1 cellular context compared by ENCODE assay signal in the genomic region with DNA sequence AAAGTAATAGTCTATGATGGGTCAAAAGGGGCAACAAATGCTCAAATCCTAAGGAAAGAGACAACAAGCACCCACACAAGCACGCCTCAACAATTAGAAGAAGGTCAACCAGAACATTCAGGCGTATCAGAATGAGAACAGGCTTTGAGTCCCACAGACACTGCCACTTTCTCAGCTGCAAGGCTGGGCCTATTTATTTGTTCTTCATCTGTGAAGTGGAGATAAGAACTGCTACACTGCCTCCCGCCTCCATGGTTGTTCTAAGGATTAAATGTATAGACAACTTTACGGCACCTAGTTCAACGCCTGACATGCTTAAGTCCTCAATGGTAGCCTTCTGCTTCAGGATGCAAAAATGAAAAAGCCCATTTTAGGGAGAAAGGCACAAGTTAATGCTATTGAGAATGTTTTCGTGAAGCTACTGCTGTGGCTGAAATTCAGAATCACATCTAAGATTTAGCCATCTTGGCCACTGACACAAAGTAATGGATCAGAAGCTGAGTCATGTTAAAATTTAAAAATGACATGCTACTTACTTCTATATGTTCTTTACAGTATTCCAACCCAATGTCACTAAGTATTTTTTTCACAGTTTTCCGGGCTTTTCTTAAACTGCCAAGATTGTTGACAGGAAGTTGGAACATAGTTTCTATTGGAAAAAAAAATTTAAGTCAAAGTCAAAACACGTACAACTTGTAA.
A peak's percentile ranks its signal among the peaks of the same experiment; 100 is the strongest.
TF ChIP-seq lines count a peak whose summit lies in the region.

No MANE protein-coding gene starts in this region.

TF ChIP-seq in K562, 482 proteins besides CTCF, POLR2A, EP300 and RAD21 (continued from another document and continues in another):
- TF ChIP-seq CAMTA2 (CRISPR knock-in tag; conservative IDR thresholded peaks at IDR 0.05), result no peak
- TF ChIP-seq FOXM1 (IDR thresholded peaks at IDR 0.05; ENCODE audit: low read depth), result peak; percentile 81
- no peak for TF ChIP-seq FOXM1 (CRISPR knock-in tag; IDR thresholded peaks at IDR 0.05; ENCODE audit: low read depth)
- TF ChIP-seq BCOR (IDR thresholded peaks at IDR 0.05), result peak; percentile 54; the same call in 1 of the 2 replicates
- peak; percentile 69; the same call in 1 of the 2 replicates for TF ChIP-seq NCOA1 (IDR thresholded peaks at IDR 0.05; ENCODE audit: low read depth)
- TF ChIP-seq, protein P1, sequence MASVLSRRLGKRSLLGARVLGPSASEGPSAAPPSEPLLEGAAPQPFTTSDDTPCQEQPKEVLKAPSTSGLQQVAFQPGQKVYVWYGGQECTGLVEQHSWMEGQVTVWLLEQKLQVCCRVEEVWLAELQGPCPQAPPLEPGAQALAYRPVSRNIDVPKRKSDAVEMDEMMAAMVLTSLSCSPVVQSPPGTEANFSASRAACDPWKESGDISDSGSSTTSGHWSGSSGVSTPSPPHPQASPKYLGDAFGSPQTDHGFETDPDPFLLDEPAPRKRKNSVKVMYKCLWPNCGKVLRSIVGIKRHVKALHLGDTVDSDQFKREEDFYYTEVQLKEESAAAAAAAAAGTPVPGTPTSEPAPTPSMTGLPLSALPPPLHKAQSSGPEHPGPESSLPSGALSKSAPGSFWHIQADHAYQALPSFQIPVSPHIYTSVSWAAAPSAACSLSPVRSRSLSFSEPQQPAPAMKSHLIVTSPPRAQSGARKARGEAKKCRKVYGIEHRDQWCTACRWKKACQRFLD (CRISPR knock-in tag; IDR thresholded peaks at IDR 0.05), result no peak
- TF ChIP-seq RFX5 (IDR thresholded peaks at IDR 0.05; ENCODE audit: low read depth, low read length), result no peak
- TF ChIP-seq SAFB (IDR thresholded peaks at IDR 0.05; ENCODE audit: borderline replicate concordance, low read depth, low read length), result no peak
- TF ChIP-seq ZNF764 (CRISPR knock-in tag; IDR thresholded peaks at IDR 0.05; ENCODE audit: low read depth), result no peak
- TF ChIP-seq ATF1 (CRISPR knock-in tag; IDR thresholded peaks at IDR 0.05), result no peak
- TF ChIP-seq ATF1 (tag; IDR thresholded peaks at IDR 0.05), result no peak
- TF ChIP-seq, protein P2, sequence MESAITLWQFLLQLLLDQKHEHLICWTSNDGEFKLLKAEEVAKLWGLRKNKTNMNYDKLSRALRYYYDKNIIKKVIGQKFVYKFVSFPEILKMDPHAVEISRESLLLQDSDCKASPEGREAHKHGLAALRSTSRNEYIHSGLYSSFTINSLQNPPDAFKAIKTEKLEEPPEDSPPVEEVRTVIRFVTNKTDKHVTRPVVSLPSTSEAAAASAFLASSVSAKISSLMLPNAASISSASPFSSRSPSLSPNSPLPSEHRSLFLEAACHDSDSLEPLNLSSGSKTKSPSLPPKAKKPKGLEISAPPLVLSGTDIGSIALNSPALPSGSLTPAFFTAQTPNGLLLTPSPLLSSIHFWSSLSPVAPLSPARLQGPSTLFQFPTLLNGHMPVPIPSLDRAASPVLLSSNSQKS (CRISPR knock-in tag; IDR thresholded peaks at IDR 0.05), result no peak
- 0 out of 2 replicates have a peak, but pooled peaks have one; percentile 44 for TF ChIP-seq GATAD2B (IDR thresholded peaks at IDR 0.05; ENCODE audit: borderline replicate concordance)
- TF ChIP-seq LCOR (CRISPR knock-in tag; IDR thresholded peaks at IDR 0.05), result peak; percentile 69
- TF ChIP-seq RBM34 (IDR thresholded peaks at IDR 0.05; ENCODE audit: borderline replicate concordance, insufficient read depth, low read length), result no peak
- no peak for TF ChIP-seq PRMT5 (CRISPR knock-in tag; IDR thresholded peaks at IDR 0.05)
- TF ChIP-seq YBX1 (IDR thresholded peaks at IDR 0.05), result no peak
- TF ChIP-seq YY1 (IDR thresholded peaks at IDR 0.05; ENCODE audit: borderline replicate concordance in 1 of 3, control insufficient read depth in 1 of 3, extremely low read depth in 1 of 3, insufficient read depth in 3 of 3, insufficient read length in 1 of 3, insufficient replicate concordance in 2 of 3, low read depth in 1 of 3, low read length in 2 of 3), result peak in 1 of 3 experiments; percentile 36
- peak in 1 of 2 experiments; percentile 86; a peak in 2 of 4 replicates for TF ChIP-seq TBL1XR1 (IDR thresholded peaks at IDR 0.05; ENCODE audit: low read length in 2 of 2)
- peak; percentile 61 for TF ChIP-seq CXXC5 (CRISPR knock-in tag; IDR thresholded peaks at IDR 0.05)
- TF ChIP-seq, protein P3, sequence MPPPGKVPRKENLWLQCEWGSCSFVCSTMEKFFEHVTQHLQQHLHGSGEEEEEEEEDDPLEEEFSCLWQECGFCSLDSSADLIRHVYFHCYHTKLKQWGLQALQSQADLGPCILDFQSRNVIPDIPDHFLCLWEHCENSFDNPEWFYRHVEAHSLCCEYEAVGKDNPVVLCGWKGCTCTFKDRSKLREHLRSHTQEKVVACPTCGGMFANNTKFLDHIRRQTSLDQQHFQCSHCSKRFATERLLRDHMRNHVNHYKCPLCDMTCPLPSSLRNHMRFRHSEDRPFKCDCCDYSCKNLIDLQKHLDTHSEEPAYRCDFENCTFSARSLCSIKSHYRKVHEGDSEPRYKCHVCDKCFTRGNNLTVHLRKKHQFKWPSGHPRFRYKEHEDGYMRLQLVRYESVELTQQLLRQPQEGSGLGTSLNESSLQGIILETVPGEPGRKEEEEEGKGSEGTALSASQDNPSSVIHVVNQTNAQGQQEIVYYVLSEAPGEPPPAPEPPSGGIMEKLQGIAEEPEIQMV (tag; conservative IDR thresholded peaks at IDR 0.05; ENCODE audit: low read depth), result no peak
- no peak for TF ChIP-seq ZSCAN29 (IDR thresholded peaks at IDR 0.05)
- TF ChIP-seq, protein P4, sequence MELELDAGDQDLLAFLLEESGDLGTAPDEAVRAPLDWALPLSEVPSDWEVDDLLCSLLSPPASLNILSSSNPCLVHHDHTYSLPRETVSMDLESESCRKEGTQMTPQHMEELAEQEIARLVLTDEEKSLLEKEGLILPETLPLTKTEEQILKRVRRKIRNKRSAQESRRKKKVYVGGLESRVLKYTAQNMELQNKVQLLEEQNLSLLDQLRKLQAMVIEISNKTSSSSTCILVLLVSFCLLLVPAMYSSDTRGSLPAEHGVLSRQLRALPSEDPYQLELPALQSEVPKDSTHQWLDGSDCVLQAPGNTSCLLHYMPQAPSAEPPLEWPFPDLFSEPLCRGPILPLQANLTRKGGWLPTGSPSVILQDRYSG (tag; conservative IDR thresholded peaks at IDR 0.05; ENCODE audit: low read depth), result no peak
- TF ChIP-seq, protein P5, sequence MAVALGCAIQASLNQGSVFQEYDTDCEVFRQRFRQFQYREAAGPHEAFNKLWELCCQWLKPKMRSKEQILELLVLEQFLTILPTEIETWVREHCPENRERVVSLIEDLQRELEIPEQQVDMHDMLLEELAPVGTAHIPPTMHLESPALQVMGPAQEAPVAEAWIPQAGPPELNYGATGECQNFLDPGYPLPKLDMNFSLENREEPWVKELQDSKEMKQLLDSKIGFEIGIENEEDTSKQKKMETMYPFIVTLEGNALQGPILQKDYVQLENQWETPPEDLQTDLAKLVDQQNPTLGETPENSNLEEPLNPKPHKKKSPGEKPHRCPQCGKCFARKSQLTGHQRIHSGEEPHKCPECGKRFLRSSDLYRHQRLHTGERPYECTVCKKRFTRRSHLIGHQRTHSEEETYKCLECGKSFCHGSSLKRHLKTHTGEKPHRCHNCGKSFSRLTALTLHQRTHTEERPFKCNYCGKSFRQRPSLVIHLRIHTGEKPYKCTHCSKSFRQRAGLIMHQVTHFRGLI (CRISPR knock-in tag; IDR thresholded peaks at IDR 0.05), result no peak
- TF ChIP-seq TEAD4 (IDR thresholded peaks at IDR 0.05; ENCODE audit: low read length), result peak; percentile 96
- no peak for TF ChIP-seq TEAD4 (CRISPR knock-in tag; IDR thresholded peaks at IDR 0.05; ENCODE audit: borderline replicate concordance)
- no peak for TF ChIP-seq ZC3H11A (IDR thresholded peaks at IDR 0.05; ENCODE audit: low read depth, low read length)
- TF ChIP-seq EP400 (IDR thresholded peaks at IDR 0.05), result peak; percentile 48; the same call in 1 of the 2 replicates
- TF ChIP-seq PHF20 (IDR thresholded peaks at IDR 0.05; ENCODE audit: partially characterized antibody), result no peak
- TF ChIP-seq SMAD4 (CRISPR knock-in tag; conservative IDR thresholded peaks at IDR 0.05), result peak; percentile 92
- TF ChIP-seq CCNT2 (IDR thresholded peaks at IDR 0.05; ENCODE audit: borderline replicate concordance, extremely low read depth, insufficient read length, low read depth, low read length), result peak; percentile 95
- TF ChIP-seq, protein P6, sequence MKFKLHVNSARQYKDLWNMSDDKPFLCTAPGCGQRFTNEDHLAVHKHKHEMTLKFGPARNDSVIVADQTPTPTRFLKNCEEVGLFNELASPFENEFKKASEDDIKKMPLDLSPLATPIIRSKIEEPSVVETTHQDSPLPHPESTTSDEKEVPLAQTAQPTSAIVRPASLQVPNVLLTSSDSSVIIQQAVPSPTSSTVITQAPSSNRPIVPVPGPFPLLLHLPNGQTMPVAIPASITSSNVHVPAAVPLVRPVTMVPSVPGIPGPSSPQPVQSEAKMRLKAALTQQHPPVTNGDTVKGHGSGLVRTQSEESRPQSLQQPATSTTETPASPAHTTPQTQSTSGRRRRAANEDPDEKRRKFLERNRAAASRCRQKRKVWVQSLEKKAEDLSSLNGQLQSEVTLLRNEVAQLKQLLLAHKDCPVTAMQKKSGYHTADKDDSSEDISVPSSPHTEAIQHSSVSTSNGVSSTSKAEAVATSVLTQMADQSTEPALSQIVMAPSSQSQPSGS (CRISPR knock-in tag; IDR thresholded peaks at IDR 0.05), result no peak
- no peak for TF ChIP-seq HSF4 (CRISPR knock-in tag; IDR thresholded peaks at IDR 0.05; ENCODE audit: borderline replicate concordance)
- TF ChIP-seq, protein P7, sequence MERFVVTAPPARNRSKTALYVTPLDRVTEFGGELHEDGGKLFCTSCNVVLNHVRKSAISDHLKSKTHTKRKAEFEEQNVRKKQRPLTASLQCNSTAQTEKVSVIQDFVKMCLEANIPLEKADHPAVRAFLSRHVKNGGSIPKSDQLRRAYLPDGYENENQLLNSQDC (CRISPR knock-in tag; IDR thresholded peaks at IDR 0.05), result no peak
- TF ChIP-seq ZNF175 (CRISPR knock-in tag; IDR thresholded peaks at IDR 0.05; ENCODE audit: low read depth), result no peak
- TF ChIP-seq HIVEP1 (CRISPR knock-in tag; IDR thresholded peaks at IDR 0.05), result no peak
- TF ChIP-seq ZBTB17 (CRISPR knock-in tag; IDR thresholded peaks at IDR 0.05), result no peak
- TF ChIP-seq SMARCA4 (IDR thresholded peaks at IDR 0.05), result peak; percentile 97
- TF ChIP-seq RBBP5 (IDR thresholded peaks at IDR 0.05; ENCODE audit: borderline replicate concordance, insufficient read depth, low read length, poor library complexity, severe bottlenecking), result no peak
- no peak for TF ChIP-seq TAF7 (tag; IDR thresholded peaks at IDR 0.05)
- TF ChIP-seq ZNF354B (CRISPR knock-in tag; IDR thresholded peaks at IDR 0.05), result no peak
- TF ChIP-seq ZNF408 (CRISPR knock-in tag; IDR thresholded peaks at IDR 0.05; ENCODE audit: low read depth), result no peak
- TF ChIP-seq E2F3 (CRISPR knock-in tag; IDR thresholded peaks at IDR 0.05), result no peak
- no peak for TF ChIP-seq MXI1 (IDR thresholded peaks at IDR 0.05; ENCODE audit: low read depth, low read length)
- TF ChIP-seq EWSR1 (IDR thresholded peaks at IDR 0.05; ENCODE audit: borderline replicate concordance, low read depth, partially characterized antibody), result no peak
- TF ChIP-seq SAP30 (IDR thresholded peaks at IDR 0.05; ENCODE audit: borderline replicate concordance, insufficient read depth, low read depth, low read length, poor library complexity, severe bottlenecking), result no peak
- TF ChIP-seq GTF2F1 (IDR thresholded peaks at IDR 0.05; ENCODE audit: low read depth, low read length), result no peak
- no peak for TF ChIP-seq ZNF707 (CRISPR knock-in tag; conservative IDR thresholded peaks at IDR 0.05)
- 0 out of 4 replicates have a peak, but pooled peaks of 1 of the 2 experiments have one; percentile 46 for TF ChIP-seq CSDE1 (IDR thresholded peaks at IDR 0.05)
- TF ChIP-seq POLR2B (IDR thresholded peaks at IDR 0.05; ENCODE audit: low read depth, partially characterized antibody), result no peak
- TF ChIP-seq, protein P8, sequence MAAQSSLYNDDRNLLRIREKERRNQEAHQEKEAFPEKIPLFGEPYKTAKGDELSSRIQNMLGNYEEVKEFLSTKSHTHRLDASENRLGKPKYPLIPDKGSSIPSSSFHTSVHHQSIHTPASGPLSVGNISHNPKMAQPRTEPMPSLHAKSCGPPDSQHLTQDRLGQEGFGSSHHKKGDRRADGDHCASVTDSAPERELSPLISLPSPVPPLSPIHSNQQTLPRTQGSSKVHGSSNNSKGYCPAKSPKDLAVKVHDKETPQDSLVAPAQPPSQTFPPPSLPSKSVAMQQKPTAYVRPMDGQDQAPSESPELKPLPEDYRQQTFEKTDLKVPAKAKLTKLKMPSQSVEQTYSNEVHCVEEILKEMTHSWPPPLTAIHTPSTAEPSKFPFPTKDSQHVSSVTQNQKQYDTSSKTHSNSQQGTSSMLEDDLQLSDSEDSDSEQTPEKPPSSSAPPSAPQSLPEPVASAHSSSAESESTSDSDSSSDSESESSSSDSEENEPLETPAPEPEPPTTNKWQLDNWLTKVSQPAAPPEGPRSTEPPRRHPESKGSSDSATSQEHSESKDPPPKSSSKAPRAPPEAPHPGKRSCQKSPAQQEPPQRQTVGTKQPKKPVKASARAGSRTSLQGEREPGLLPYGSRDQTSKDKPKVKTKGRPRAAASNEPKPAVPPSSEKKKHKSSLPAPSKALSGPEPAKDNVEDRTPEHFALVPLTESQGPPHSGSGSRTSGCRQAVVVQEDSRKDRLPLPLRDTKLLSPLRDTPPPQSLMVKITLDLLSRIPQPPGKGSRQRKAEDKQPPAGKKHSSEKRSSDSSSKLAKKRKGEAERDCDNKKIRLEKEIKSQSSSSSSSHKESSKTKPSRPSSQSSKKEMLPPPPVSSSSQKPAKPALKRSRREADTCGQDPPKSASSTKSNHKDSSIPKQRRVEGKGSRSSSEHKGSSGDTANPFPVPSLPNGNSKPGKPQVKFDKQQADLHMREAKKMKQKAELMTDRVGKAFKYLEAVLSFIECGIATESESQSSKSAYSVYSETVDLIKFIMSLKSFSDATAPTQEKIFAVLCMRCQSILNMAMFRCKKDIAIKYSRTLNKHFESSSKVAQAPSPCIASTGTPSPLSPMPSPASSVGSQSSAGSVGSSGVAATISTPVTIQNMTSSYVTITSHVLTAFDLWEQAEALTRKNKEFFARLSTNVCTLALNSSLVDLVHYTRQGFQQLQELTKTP (IDR thresholded peaks at IDR 0.05; ENCODE audit: low read depth in 1 of 2, partially characterized antibody in 2 of 2), result peak in 1 of 2 experiments; percentile 70
- no peak for TF ChIP-seq ZNF668 (CRISPR knock-in tag; IDR thresholded peaks at IDR 0.05)
- TF ChIP-seq DMBX1 (CRISPR knock-in tag; IDR thresholded peaks at IDR 0.05; ENCODE audit: borderline replicate concordance), result peak; percentile 56; the same call in 1 of the 2 replicates
